ENCODE assay signal across 23 cellular contexts in the genomic region with DNA sequence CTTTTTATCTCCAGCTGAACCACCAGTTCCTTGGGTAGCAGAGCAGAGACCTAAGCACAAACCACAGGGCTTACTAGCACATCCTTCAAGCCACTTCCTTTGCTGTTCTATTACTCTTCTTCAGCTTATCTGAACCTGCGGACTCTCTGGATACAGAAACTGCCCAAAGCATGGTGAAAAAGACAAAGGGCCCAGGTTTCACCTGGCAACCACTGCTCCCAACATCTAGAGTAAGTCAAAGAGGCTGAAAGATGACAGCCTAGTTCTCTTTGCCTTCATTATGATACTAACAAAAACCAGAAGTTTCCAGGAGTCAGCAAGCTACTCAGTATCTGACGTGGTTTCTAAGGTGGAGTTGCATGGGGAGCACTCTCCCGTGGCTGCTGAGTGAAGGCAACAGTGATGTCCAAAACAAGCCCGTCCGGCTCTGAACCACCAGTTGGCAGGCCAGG. TPM values are rescaled to one million over a fixed set of nuclear protein-coding genes. Genes with fewer than 3 reads are reported as not detected.
DNase-seq lines count a peak whose midpoint lies in the region; ATAC-seq and TF ChIP-seq lines count a peak whose summit lies in the region.
"Had no signal": no experiment of that assay in that cellular context is flagged by ENCODE, and none has a peak within 500 bp of the region (broad histone marks: within the 10 kb centered on the region; RNA-seq: fewer than 3 reads in every experiment).

No MANE protein-coding gene starts in this region.

- peaks cover 29% of the 10 kb centered on the region for H3K4me1 Mint-ChIP-seq in activated T-cell treated with anti-CD3 and anti-CD28 coated beads, Interleukin-2, amount 50 U/mL, for 72 hours (ENCODE audit: low read depth)
- H3K4me1 Mint-ChIP-seq in H9: no peaks in the 10 kb centered on the region
- H3K4me1 Mint-ChIP-seq: WTC11 had no signal

- H2AFZ ChIP-seq in KMS-11 (ENCODE audit: low read depth) (no peak overlapping the region), H9 (ENCODE audit: low read length) (no peak overlapping the region)
- H2AFZ ChIP-seq: neural progenitor cell had no signal

- no peak overlapping the region for H3K18ac ChIP-seq in H9 (ENCODE audit: insufficient read length, low read depth, low read length)

- H4K20me1 ChIP-seq in KMS-11 (ENCODE audit: insufficient read depth) (no peaks in the 10 kb centered on the region), H9 (ENCODE audit: control insufficient read depth, insufficient read depth, insufficient read length) (peaks cover 2% of the 10 kb centered on the region)

- no peak overlapping the region for H2BK120ac ChIP-seq in H9 (ENCODE audit: low read depth, low read length, poor library complexity, severe bottlenecking)

- DNase-seq in activated CD4-positive, CD25-positive, alpha-beta regulatory T cell treated with anti-CD3 and anti-CD28 coated beads, Interleukin-2, amount 50 U/mL, for 72 hours: no peak
- DNase-seq in activated T-cell treated with anti-CD3 and anti-CD28 coated beads, Interleukin-2, amount 50 U/mL, for 72 hours: peak; percentile 19 to 23
- DNase-seq in mucosa of descending colon (no peak), RKO (ENCODE audit: low spot score) (no peak), H9 (no peak)
- DNase-seq in effector CD8-positive, alpha-beta T cell (lab: John Stamatoyannopoulos, UW): no peak
- DNase-seq: activated CD8-positive, alpha-beta memory T cell treated with anti-CD3 and anti-CD28 coated beads, Interleukin-2, amount 50 U/mL, for 48 hours; AML-193; amygdala; esophagus squamous epithelium; GOT3; NCI-H146; NCI-H2171 treated with DMSO at 0.1 percent for 48 hours; OCI-M1; SHP77; stimulated activated CD4-positive, alpha-beta T cell treated with anti-CD3 and anti-CD28 coated beads, Interleukin-4, amount 100 ng/mL, for 4 hours had no signal

- H3K27me3 ChIP-seq in KMS-11 (ENCODE audit: insufficient read depth, low read depth) (no peaks in the 10 kb centered on the region), H9 (ENCODE audit: insufficient read depth, low read length) (no peaks in the 10 kb centered on the region)
- H3K27me3 ChIP-seq: esophagus squamous epithelium, neural progenitor cell had no signal

- no peak overlapping the region for H2BK5ac ChIP-seq in H9 (ENCODE audit: insufficient read length, low read length)

- ATAC-seq in activated CD4-positive, CD25-positive, alpha-beta regulatory T cell treated with anti-CD3 and anti-CD28 coated beads, Interleukin-2, amount 50 U/mL, for 24 hours: peak; percentile 60 to 76
- peak; percentile 85 to 87 for ATAC-seq in activated T-cell treated with anti-CD3 and anti-CD28 coated beads, Interleukin-2, amount 50 U/mL, for 72 hours (replicated peaks in 1 of 2)
- peak; percentile 60 for ATAC-seq in mucosa of descending colon
- ATAC-seq: WTC11 had no signal

- no peak overlapping the region for H4K91ac ChIP-seq in H9 (ENCODE audit: insufficient read length, low read depth, low read length)

- no peak overlapping the region for H2AK5ac ChIP-seq in H9 (ENCODE audit: insufficient read length, low read length)

- no peaks in the 10 kb centered on the region for H3K23me2 ChIP-seq in H9 (ENCODE audit: insufficient read length, low read depth, low read length, poor library complexity, severe bottlenecking)

- no peak overlapping the region for H2BK15ac ChIP-seq in H9 (ENCODE audit: low read depth, low read length)

- no peak overlapping the region for H2BK12ac ChIP-seq in H9 (ENCODE audit: insufficient read length, low read depth, low read length)

- H3K14ac ChIP-seq in H9 (ENCODE audit: insufficient read depth, low read length): no peak overlapping the region

- peaks cover 55% of the 10 kb centered on the region for H3K4me1 ChIP-seq in KMS-11 (ENCODE audit: low read depth, poor library complexity, severe bottlenecking)
- H3K4me1 ChIP-seq in mucosa of descending colon (ENCODE audit: low read depth): no peaks in the 10 kb centered on the region
- no peaks in the 10 kb centered on the region for H3K4me1 ChIP-seq in H9 (ENCODE audit: insufficient read depth, low read length)
- H3K4me1 ChIP-seq: neural progenitor cell had no signal

- H3K9me3 Mint-ChIP-seq in activated T-cell treated with anti-CD3 and anti-CD28 coated beads, Interleukin-2, amount 50 U/mL, for 72 hours: no peaks in the 10 kb centered on the region
- H3K9me3 Mint-ChIP-seq in H9: no peaks in the 10 kb centered on the region
- H3K9me3 Mint-ChIP-seq: WTC11 had no signal

- no peak overlapping the region for H3K56ac ChIP-seq in H9 (ENCODE audit: insufficient read length, low read depth, low read length)

- peak overlapping the region; percentile 43; the same call in 1 of the 2 replicates for H3K4me2 ChIP-seq in KMS-11
- H3K4me2 ChIP-seq in H9 (ENCODE audit: insufficient read depth, insufficient read length, low read length): no peak overlapping the region
- H3K4me2 ChIP-seq: neural progenitor cell had no signal

- no peak overlapping the region for H3K4ac ChIP-seq in H9 (ENCODE audit: low read depth, low read length)

- H3K4me3 ChIP-seq in KMS-11 (IDR thresholded peaks at IDR 0.05; ENCODE audit: insufficient read depth, low read depth, low read length) (no peak overlapping the region), mucosa of descending colon (no peak overlapping the region)
- H3K4me3 ChIP-seq: esophagus squamous epithelium, neural progenitor cell, skin epidermis had no signal

- peaks cover 17 to 35% of the 10 kb centered on the region in 2 donors for H3K36me3 Mint-ChIP-seq in activated T-cell treated with anti-CD3 and anti-CD28 coated beads, Interleukin-2, amount 50 U/mL, for 72 hours (ENCODE audit: insufficient read depth in 2 of 2)
- H3K36me3 Mint-ChIP-seq in H9 (ENCODE audit: insufficient read depth in 1 of 3, low read depth in 3 of 3): peaks cover 32 to 64% (median 61%) of the 10 kb centered on the region in 3 experiments

- H3K79me2 ChIP-seq in KMS-11 (ENCODE audit: insufficient read depth, low read depth) (no peaks in the 10 kb centered on the region), H9 (ENCODE audit: insufficient read depth, low read length) (0 out of 2 replicates have a peak, but pooled peaks cover 1% of the 10 kb centered on the region)

- H3K4me3 Mint-ChIP-seq in activated T-cell treated with anti-CD3 and anti-CD28 coated beads, Interleukin-2, amount 50 U/mL, for 72 hours: peak overlapping the region; percentile 49 to 71
- H3K4me3 Mint-ChIP-seq in H9: no peak overlapping the region
- H3K4me3 Mint-ChIP-seq: neural progenitor cell, WTC11 had no signal

- no peaks in the 10 kb centered on the region for H3K9me3 ChIP-seq in mucosa of descending colon
- H3K9me3 ChIP-seq in H9 (ENCODE audit: control insufficient read depth, low read depth, low read length): no peaks in the 10 kb centered on the region
- H3K9me3 ChIP-seq: esophagus squamous epithelium had no signal

- H3T11ph ChIP-seq in H9 (ENCODE audit: low read length): no peak overlapping the region

- no CpG with 5 or more reads among the region's 5 CpGs for WGBS in H9 (ENCODE audit: extremely low coverage, insufficient read length, low lambda C conversion rate)

- H3K27ac Mint-ChIP-seq in activated T-cell treated with anti-CD3 and anti-CD28 coated beads, Interleukin-2, amount 50 U/mL, for 72 hours: peak overlapping the region; percentile 94
- H3K27ac Mint-ChIP-seq in H9: no peak overlapping the region
- H3K27ac Mint-ChIP-seq: neural progenitor cell, WTC11 had no signal

- H3K27ac ChIP-seq in KMS-11 (peak overlapping the region; percentile 58), H9 (ENCODE audit: insufficient read length, low read depth, low read length) (no peak overlapping the region)
- H3K27ac ChIP-seq: 22Rv1, neural progenitor cell had no signal

- H4K5ac ChIP-seq in H9 (ENCODE audit: insufficient read length, low read depth, low read length): no peak overlapping the region

- H3K9ac ChIP-seq in KMS-11 (no peak overlapping the region), H9 (ENCODE audit: extremely low read depth, insufficient read length, low read length) (no peak overlapping the region)
- H3K9ac ChIP-seq: neural progenitor cell had no signal

- H4K8ac ChIP-seq in H9 (replicated peaks; ENCODE audit: insufficient read length, low read depth, low read length): no peak overlapping the region

- H3K27me3 Mint-ChIP-seq in activated T-cell treated with anti-CD3 and anti-CD28 coated beads, Interleukin-2, amount 50 U/mL, for 72 hours (ENCODE audit: low read depth): no peaks in the 10 kb centered on the region
- H3K27me3 Mint-ChIP-seq in H9 (ENCODE audit: low read depth): no peaks in the 10 kb centered on the region

- no peak overlapping the region for H3K23ac ChIP-seq in H9 (ENCODE audit: insufficient read length, low read depth, low read length)

- H2BK20ac ChIP-seq in H9 (ENCODE audit: low read depth, low read length, poor library complexity, severe bottlenecking): no peak overlapping the region

- TF ChIP-seq CTCF in KMS-11 (conservative IDR thresholded peaks at IDR 0.05; ENCODE audit: low read depth, low read length): no peak
- no peak for TF ChIP-seq CTCF in mucosa of descending colon (IDR thresholded peaks at IDR 0.05)
- no peak for TF ChIP-seq CTCF in H9 (conservative IDR thresholded peaks at IDR 0.05)

- no peaks in the 10 kb centered on the region; the same call in 1 of the 2 replicates for H3K36me3 ChIP-seq in KMS-11 (ENCODE audit: insufficient read depth)
- H3K36me3 ChIP-seq in mucosa of descending colon (ENCODE audit: low read depth): peaks cover 10% of the 10 kb centered on the region

- intact Hi-C loops in mucosa of descending colon (cut with DNase I, micrococcal nuclease): no loop called here

- H3K79me1 ChIP-seq in H9 (ENCODE audit: insufficient read depth, low read depth, low read length, poor library complexity, severe bottlenecking): no peaks in the 10 kb centered on the region

RNA-seq across cellular contexts. Expression of a gene that starts 43.4 kb away (rescaled TPM):
- total RNA-seq in activated T-cell treated with anti-CD3 and anti-CD28 coated beads, Interleukin-2, amount 50 U/mL, for 72 hours: 10 to 100 TPM; 59.8 to 66.9 TPM
- 10 to 100 TPM; 36.1 to 64.7 (median 49.2) TPM for total RNA-seq in mucosa of descending colon
- total RNA-seq in H9 (2021): 34.2 and 35.7 TPM in 2 replicates

RNA-seq across cellular contexts. Expression of a gene that starts 47.8 kb away (rescaled TPM):
- not detected for total RNA-seq in activated T-cell treated with anti-CD3 and anti-CD28 coated beads, Interleukin-2, amount 50 U/mL, for 72 hours
- total RNA-seq in mucosa of descending colon: under 1 TPM in 1 of 3 donors, not detected in 2; 0.09 TPM
- 0.83 and 1.2 TPM in 2 replicates for total RNA-seq in H9 (2021)
- total RNA-seq: pulmonary artery endothelial cell had no signal

RNA-seq across cellular contexts. Expression of a gene that starts 58.2 kb away (rescaled TPM):
- 100 to 1,000 TPM; 424 to 433 TPM for total RNA-seq in activated T-cell treated with anti-CD3 and anti-CD28 coated beads, Interleukin-2, amount 50 U/mL, for 72 hours
- total RNA-seq in mucosa of descending colon (10 to 100 TPM in 2 of 3 donors, 1 to 10 TPM in 1; 4.8 to 17.6 (median 10.3) TPM), H9 (2021) (3.8 and 4.5 TPM in 2 replicates)

Comparison
In these comparisons a context has a peak if more than half of its experiments do, and no peak if none do; other contexts are left out.
1. DNase-seq: peak in activated T-cell treated with anti-CD3 and anti-CD28 coated beads, Interleukin-2, amount 50 U/mL, for 72 hours (2 of 2); none in activated CD4-positive, CD25-positive, alpha-beta regulatory T cell treated with anti-CD3 and anti-CD28 coated beads, Interleukin-2, amount 50 U/mL, for 72 hours (single experiment), mucosa of descending colon (0 of 3), RKO (single experiment), effector CD8-positive, alpha-beta T cell (single experiment) and H9 (single experiment).
2. H3K4me3 Mint-ChIP-seq: peak in activated T-cell treated with anti-CD3 and anti-CD28 coated beads, Interleukin-2, amount 50 U/mL, for 72 hours (2 of 2); none in H9 (0 of 2).
3. RNA of a gene that starts 58.2 kb away (total RNA-seq): 424 to 433 TPM in activated T-cell treated with anti-CD3 and anti-CD28 coated beads, Interleukin-2, amount 50 U/mL, for 72 hours; 4.8 to 17.6 TPM in mucosa of descending colon and 3.8 to 4.5 TPM in H9; every median in the first group is over 10 times any median in the second.
4. Peak in every context shown above with its lines, with median percentiles within 50 percentile points of each other: ATAC-seq.